In the genomic region with DNA sequence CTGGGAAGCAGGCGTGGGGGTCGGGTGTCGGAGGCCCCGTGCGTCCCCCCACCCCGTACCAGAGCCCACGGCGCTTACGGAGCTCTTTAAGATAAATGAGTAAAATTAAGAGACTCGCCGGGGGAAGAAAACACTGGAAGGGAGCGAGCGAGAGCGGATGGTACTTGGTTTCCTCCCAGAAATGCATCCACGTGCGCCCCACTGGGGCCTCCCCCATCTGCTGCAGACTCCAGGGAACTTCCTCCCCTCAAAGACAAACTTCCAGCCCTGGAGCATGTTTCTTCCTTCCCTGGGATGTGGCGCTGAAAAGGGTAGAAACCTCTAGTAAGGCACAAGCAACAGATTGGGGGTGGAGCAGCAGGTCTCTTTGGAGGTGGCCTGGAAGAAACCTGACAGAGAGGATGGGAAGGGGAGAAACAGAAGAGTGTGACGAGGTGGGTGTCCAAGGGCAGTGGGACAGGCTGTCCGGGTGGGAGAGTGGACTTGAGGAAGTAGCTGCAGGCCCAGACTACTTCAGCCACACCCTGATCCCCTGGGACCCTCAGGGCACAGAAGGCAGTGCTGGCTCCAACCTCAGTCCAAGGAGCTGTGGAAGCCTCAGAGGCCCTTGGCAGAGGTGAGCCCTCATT, we compare ENCODE assay signal across 8 cellular contexts.
DNase-seq lines count a peak whose midpoint lies in the region; ATAC-seq, FAIRE-seq and TF ChIP-seq lines count a peak whose summit lies in the region.
"Not testable (repeated sequence)": the region's sequence is repeated elsewhere in the genome, so short reads cannot be mapped to it uniquely, and the experiment has no call there.

No MANE protein-coding gene starts in this region.

- peak overlapping the region; percentile 59 for H3K4me3 Mint-ChIP-seq in activated naive CD4-positive, alpha-beta T cell treated with anti-CD3 and anti-CD28 coated beads for 36 hours
- peak overlapping the region; percentile 76 for H3K4me3 Mint-ChIP-seq in mesothelial cell of epicardium

- ATAC-seq in Panc1 (peak; percentile 65), left cardiac atrium (peak; percentile 13 to 35)
- not testable (repeated sequence) for ATAC-seq in gastrocnemius medialis

- CTCF ChIA-PET in Panc1 (lab: Charles Lee); activated naive CD4-positive, alpha-beta T cell treated with anti-CD3 and anti-CD28 coated beads for 36 hours (lab: Charles Lee): not testable (repeated sequence)

- peaks cover 11% of the 10 kb centered on the region for H3K4me1 Mint-ChIP-seq in activated naive CD4-positive, alpha-beta T cell treated with anti-CD3 and anti-CD28 coated beads for 36 hours (ENCODE audit: low read depth)
- peaks cover 19% of the 10 kb centered on the region for H3K4me1 Mint-ChIP-seq in mesothelial cell of epicardium

- peak overlapping the region; percentile 34 to 46 for H3K4me3 ChIP-seq in Panc1 (ENCODE audit: low read depth in 2 of 2, low read length in 2 of 2)
- H3K4me3 ChIP-seq in coronary artery, result peak overlapping the region; percentile 61
- peak overlapping the region; percentile 36 to 54 (median 48) for H3K4me3 ChIP-seq in gastrocnemius medialis

- not testable (repeated sequence) for BruUV-seq in Panc1 (replicated peaks; lab: Mats Ljungman, UMichigan)

- not testable (repeated sequence) for TF ChIP-seq CTCF in Panc1 (IDR thresholded peaks at IDR 0.05); coronary artery (IDR thresholded peaks at IDR 0.05); mesothelial cell of epicardium (IDR thresholded peaks at IDR 0.05; ENCODE audit: unreplicated experiment); gastrocnemius medialis (IDR thresholded peaks at IDR 0.05 in 4 of 5, conservative IDR thresholded peaks at IDR 0.05 in 1 of 5)

- H3K36me3 ChIP-seq in Panc1 (ENCODE audit: control insufficient read depth, insufficient read depth, low read length); gastrocnemius medialis: not testable (repeated sequence)

- not testable (repeated sequence) for H3K27me3 ChIP-seq in Panc1 (ENCODE audit: control insufficient read depth, insufficient read depth, low read length); gastrocnemius medialis

- intact Hi-C loops in Panc1 (cut with micrococcal nuclease; ENCODE audit: unreplicated experiment); activated naive CD4-positive, alpha-beta T cell treated with anti-CD3 and anti-CD28 coated beads for 36 hours (cut with micrococcal nuclease); left cardiac atrium (cut with DNase I): not testable (repeated sequence)
- intact Hi-C loops in gastrocnemius medialis (cut with DNase I; ENCODE audit: low total_unique reads), result loop anchor here (10.0 kb wide), 1 partner anchor 338 kb away; no protein-coding TSS in a partner anchor

- H3K36me3 Mint-ChIP-seq in activated naive CD4-positive, alpha-beta T cell treated with anti-CD3 and anti-CD28 coated beads for 36 hours (ENCODE audit: low read depth); mesothelial cell of epicardium: not testable (repeated sequence)

- H3K9me3 ChIP-seq in Panc1 (ENCODE audit: control insufficient read depth, insufficient read depth, low read depth, low read length); gastrocnemius medialis: not testable (repeated sequence)

- H3K9me3 Mint-ChIP-seq in activated naive CD4-positive, alpha-beta T cell treated with anti-CD3 and anti-CD28 coated beads for 36 hours; mesothelial cell of epicardium: not testable (repeated sequence)

- H3K27ac Mint-ChIP-seq in activated naive CD4-positive, alpha-beta T cell treated with anti-CD3 and anti-CD28 coated beads for 36 hours, result not testable (repeated sequence)
- H3K27ac Mint-ChIP-seq in mesothelial cell of epicardium, result peak overlapping the region; percentile 82

- peak; percentile 18 for DNase-seq in ELF-1 (ENCODE audit: low read depth, low spot score)
- not testable (repeated sequence) for DNase-seq in Panc1 (ENCODE audit: low read depth, low spot score); activated naive CD4-positive, alpha-beta T cell treated with anti-CD3 and anti-CD28 coated beads for 36 hours; coronary artery (ENCODE audit: low spot score); left cardiac atrium; mesothelial cell of epicardium (ENCODE audit: low spot score in 2 of 2, unreplicated experiment in 2 of 2); urothelium cell line (ENCODE audit: low spot score)
- peak in 1 of 2 donors; percentile 26 for DNase-seq in gastrocnemius medialis

- H3K4me1 ChIP-seq in Panc1 (ENCODE audit: control insufficient read depth, insufficient read depth, low read length); gastrocnemius medialis: not testable (repeated sequence)

- peak; percentile 72 for FAIRE-seq in urothelium cell line (lab: Jason Lieb, UNC)

- in situ Hi-C loops in Panc1 (cut with HindIII; ENCODE audit: low pct_unique_long_range_greater_than_20kb, low sequenced_read_pairs); gastrocnemius medialis (cut with MboI; ENCODE audit: low sequenced_read_pairs in 4 of 4): not testable (repeated sequence)

- POLR2A ChIA-PET in Panc1 (lab: Charles Lee), result not testable (repeated sequence)

- H3K27ac ChIP-seq in Panc1 (ENCODE audit: low read length), result not testable (repeated sequence)
- H3K27ac ChIP-seq in coronary artery (peak overlapping the region in 1 of 2 donors; percentile 76), gastrocnemius medialis (peak overlapping the region; percentile 68 to 78 (median 74))

- TF ChIP-seq POLR2A in gastrocnemius medialis (IDR thresholded peaks at IDR 0.05), result not testable (repeated sequence)

- peaks cover 13% of the 10 kb centered on the region for H3K27me3 Mint-ChIP-seq in activated naive CD4-positive, alpha-beta T cell treated with anti-CD3 and anti-CD28 coated beads for 36 hours (ENCODE audit: low read depth)
- H3K27me3 Mint-ChIP-seq in mesothelial cell of epicardium (ENCODE audit: low read depth), result peaks cover 63% of the 10 kb centered on the region
